Comparison of ENCODE assay signal across 8 cellular contexts in the genomic region with DNA sequence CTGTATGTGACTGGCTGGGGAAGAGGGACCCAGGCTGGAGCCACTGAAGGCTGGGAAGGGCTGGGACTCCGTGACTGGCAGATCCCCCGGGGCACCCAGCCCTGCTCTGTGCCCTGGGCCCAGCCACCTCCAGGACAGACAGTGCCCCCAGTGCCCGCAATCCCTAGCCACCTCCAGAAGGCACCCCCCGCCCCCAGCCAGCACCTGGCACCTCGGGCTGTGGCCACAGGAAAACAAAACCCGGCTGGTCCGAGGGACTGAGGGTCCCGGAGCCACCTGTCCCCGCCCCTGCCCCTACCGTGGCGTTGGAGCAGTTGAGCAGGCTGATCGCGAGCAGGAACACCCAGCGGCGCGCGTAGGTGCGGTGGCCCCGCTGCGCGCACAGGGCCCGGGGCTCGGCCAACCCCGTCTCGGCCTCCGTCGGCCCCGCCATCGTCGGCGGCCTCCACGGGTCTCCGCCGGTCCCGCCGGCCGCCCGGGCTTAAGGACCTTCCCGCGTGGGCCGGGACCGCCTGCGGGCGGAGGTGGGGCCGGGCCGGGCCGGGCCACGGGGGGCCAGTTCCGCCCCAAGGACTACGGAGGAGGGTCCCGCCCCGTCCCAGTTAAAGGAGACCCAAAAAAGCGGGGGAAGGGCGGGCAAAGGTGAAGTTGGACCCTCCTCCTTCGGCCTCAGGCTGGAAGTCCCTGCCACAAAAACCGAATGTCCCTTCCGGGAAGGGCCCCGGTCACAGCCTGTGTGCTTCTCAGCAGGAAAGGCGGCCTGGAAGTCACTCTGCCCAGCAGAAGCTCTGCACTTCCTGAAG. TPM values are rescaled to one million over a fixed set of nuclear protein-coding genes. Genes with fewer than 3 reads are reported as not detected.
A peak's percentile ranks its signal among the peaks of the same experiment; 100 is the strongest.
DNase-seq lines count a peak whose midpoint lies in the region; ATAC-seq and TF ChIP-seq lines count a peak whose summit lies in the region.

TSS of gene SLC49A3 (minus strand) at position 457 of the 803 bp plus-strand sequence. CDS start at position 433, 24 bp downstream.

- H3K9me3 Mint-ChIP-seq in CD4-positive, alpha-beta T cell, result no peaks in the 10 kb centered on the region

- H3K4me3 Mint-ChIP-seq in CD4-positive, alpha-beta T cell, result no peak within 1 kb of the TSS

- CTCF ChIA-PET in RWPE1 (lab: Yijun Ruan, JAX), result no interaction called here
- CTCF ChIA-PET in CD4-positive, alpha-beta T cell (lab: Charles Lee), result no interaction called here

- DNase-seq in AG20443 (ENCODE audit: low spot score) (peak; percentile 64), RWPE1 (ENCODE audit: low spot score) (no peak), Right ventricle myocardium superior (peak; percentile 62), hypothalamus (lab: John Stamatoyannopoulos, UW) (no peak), activated gamma-delta T cell (lab: John Stamatoyannopoulos, UW) (no peak)
- DNase-seq in CD4-positive, alpha-beta T cell, result no peak

- peaks cover 48 to 55% of the 10 kb centered on the region in 2 experiments for H3K4me1 ChIP-seq in neutrophil (ENCODE audit: control insufficient read depth in 1 of 2, insufficient read depth in 1 of 2, low read depth in 1 of 2, low read length in 1 of 2)

- H3K27me3 Mint-ChIP-seq in CD4-positive, alpha-beta T cell, result peaks cover 33% of the 10 kb centered on the region

- intact Hi-C loops in Right ventricle myocardium superior (cut with DNase I), result no loop called here
- intact Hi-C loops in CD4-positive, alpha-beta T cell (cut with DNase I, micrococcal nuclease), result no loop called here

- peak within 1 kb of the TSS; percentile 61 to 68 for H3K4me3 ChIP-seq in neutrophil (ENCODE audit: low read depth in 1 of 2, low read length in 1 of 2)

- no peak within 1 kb of the TSS for H3K27ac Mint-ChIP-seq in CD4-positive, alpha-beta T cell

- no peaks in the 10 kb centered on the region for H3K4me1 Mint-ChIP-seq in CD4-positive, alpha-beta T cell (ENCODE audit: low read depth)

- TF ChIP-seq CTCF in RWPE1 (conservative IDR thresholded peaks at IDR 0.05; ENCODE audit: low read depth) (no peak), neutrophil (IDR thresholded peaks at IDR 0.05) (no peak)
- TF ChIP-seq CTCF in CD4-positive, alpha-beta T cell (IDR thresholded peaks at IDR 0.05), result no peak

- H3K27ac ChIP-seq in RWPE1 (peak within 1 kb of the TSS; percentile 77), neutrophil (peak within 1 kb of the TSS; percentile 98)
- no peak within 1 kb of the TSS for H3K27ac ChIP-seq in CD4-positive, alpha-beta T cell (ENCODE audit: low read depth, low read length)

- no peaks in the 10 kb centered on the region for H3K36me3 ChIP-seq in neutrophil

- H3K9me3 ChIP-seq in neutrophil, result no peaks in the 10 kb centered on the region
- H3K9me3 ChIP-seq in CD4-positive, alpha-beta T cell (ENCODE audit: control insufficient read depth, low read length), result no peaks in the 10 kb centered on the region

- H3K27me3 ChIP-seq in neutrophil, result no peaks in the 10 kb centered on the region
- peaks cover 6% of the 10 kb centered on the region for H3K27me3 ChIP-seq in CD4-positive, alpha-beta T cell (ENCODE audit: control insufficient read depth, insufficient read depth, low read length)

- H3K36me3 Mint-ChIP-seq in CD4-positive, alpha-beta T cell (ENCODE audit: low read depth), result no peaks in the 10 kb centered on the region

- POLR2A ChIA-PET in RWPE1 (lab: Yijun Ruan, JAX; ENCODE audit: low non-redundant PET), result no interaction called here
- POLR2A ChIA-PET in CD4-positive, alpha-beta T cell (lab: Charles Lee), result no interaction called here

- ATAC-seq in Right ventricle myocardium superior (ENCODE audit: poor library complexity), result peak; percentile 42
- no peak for ATAC-seq in HG02938 (IDR thresholded peaks at IDR 0.05; ENCODE audit: unreplicated experiment)
- ATAC-seq in CD4-positive, alpha-beta T cell (ENCODE audit: poor library complexity), result no peak

RNA-seq across cellular contexts. Expression of gene SLC49A3, which starts in this region (rescaled TPM):
- total RNA-seq in Right ventricle myocardium superior, result 14.6 TPM
- total RNA-seq in CD4-positive, alpha-beta T cell, result under 1 TPM; 0.22 to 0.91 TPM

Comparison
In these comparisons a context has a peak if more than half of its experiments do, and no peak if none do; other contexts are left out.
1. DNase-seq: peak in AG20443 (single experiment) and Right ventricle myocardium superior (single experiment); none in RWPE1 (single experiment), hypothalamus (0 of 51), activated gamma-delta T cell (single experiment) and CD4-positive, alpha-beta T cell (0 of 10).